In genomic region chr1:223298706-223299105, GRCh38 we compare ENCODE assay signal across 30 cellular contexts.
DNase-seq lines count a peak whose midpoint lies in the region; ATAC-seq and TF ChIP-seq lines count a peak whose summit lies in the region.
"Had no signal": no experiment of that assay in that cellular context is flagged by ENCODE, and none has a peak within 500 bp of the region (broad histone marks: within the 10 kb centered on the region; RNA-seq: fewer than 3 reads in every experiment).

No MANE protein-coding gene starts in this region.

- H3K79me2 ChIP-seq in GM23248 (ENCODE audit: insufficient read depth), result no peaks in the 10 kb centered on the region

- 75 to 83% methylated on average over 5 of the region's 5 CpGs for WGBS in GM23248 (ENCODE audit: low coverage in 1 of 2, low lambda C conversion rate in 2 of 2, missing lambda C conversion rate in 2 of 2), 2 experiments

- H3K9me3 ChIP-seq in ascending aorta (no peaks in the 10 kb centered on the region), GM23248 (ENCODE audit: low read depth) (no peaks in the 10 kb centered on the region)
- H3K9me3 ChIP-seq: body of pancreas, lower lobe of right lung had no signal

- intact Hi-C loops in ascending aorta (cut with DNase I), result no loop called here

- H3K27ac ChIP-seq in ascending aorta (no peak overlapping the region), GM23248 (no peak overlapping the region)
- H3K27ac ChIP-seq: 22Rv1, body of pancreas, heart right ventricle, lower lobe of right lung, PC-9 had no signal

- ATAC-seq in GM18858 (IDR thresholded peaks at IDR 0.05; ENCODE audit: unreplicated experiment), result no peak
- ATAC-seq: activated CD4-positive, CD25-positive, alpha-beta regulatory T cell treated with anti-CD3 and anti-CD28 coated beads, Interleukin-2, amount 50 U/mL, for 24 hours; body of pancreas; heart right ventricle; HepG2; lower lobe of right lung; naive thymus-derived CD8-positive, alpha-beta T cell; Right ventricle myocardium inferior; SK-N-SH treated with all-trans-retinoic acid at 6 μM for 48 hours; stimulated activated memory B cell treated with anti-CD40 and anti-IgM and Interleukin-4, amounts not matched to agents 10 μg/mL and 1 μg/mL and 100 μg/mL, for 72 hours had no signal

- no peak overlapping the region for H3K4me3 ChIP-seq in choroid plexus epithelial cell (ENCODE audit: low read depth, low read length)
- no peak overlapping the region for H3K4me3 ChIP-seq in ascending aorta
- no peak overlapping the region for H3K4me3 ChIP-seq in GM23248
- H3K4me3 ChIP-seq: body of pancreas, heart right ventricle, lower lobe of right lung, PC-9 had no signal

- in situ Hi-C loops in GM23248 (cut with MboI), result no loop called here

- H3K36me3 ChIP-seq in ascending aorta, result no peaks in the 10 kb centered on the region
- H3K36me3 ChIP-seq in GM23248 (ENCODE audit: low read depth), result no peaks in the 10 kb centered on the region
- H3K36me3 ChIP-seq: heart right ventricle, lower lobe of right lung had no signal

- no peaks in the 10 kb centered on the region for H3F3A ChIP-seq in GM23248 (ENCODE audit: insufficient read depth)

- no peaks in the 10 kb centered on the region for H4K20me1 ChIP-seq in GM23248 (ENCODE audit: insufficient read depth)

- H3K4me2 ChIP-seq in GM23248 (ENCODE audit: unreplicated experiment), result no peak overlapping the region
- H3K4me2 ChIP-seq: PC-9 had no signal

- TF ChIP-seq CTCF in choroid plexus epithelial cell (conservative IDR thresholded peaks at IDR 0.05; ENCODE audit: low read depth, low read length) (no peak), ascending aorta (IDR thresholded peaks at IDR 0.05) (no peak)

- no peak overlapping the region for H2AFZ ChIP-seq in GM23248
- H2AFZ ChIP-seq: PC-9 had no signal

- no peak overlapping the region for H3K9ac ChIP-seq in GM23248

- DNase-seq in NCI-H2227 treated with DMSO at 0.1 percent for 48 hours (lab: John Stamatoyannopoulos, UW) (peak; percentile 25), NCI-H2227 (lab: John Stamatoyannopoulos, UW; ENCODE audit: unreplicated experiment) (no peak), choroid plexus epithelial cell (ENCODE audit: low read depth) (peak; percentile 2), hepatic stellate cell (ENCODE audit: low spot score) (peak; percentile 24), ascending aorta (ENCODE audit: low spot score in 2 of 2) (no peak), C1 segment of cervical spinal cord (lab: John Stamatoyannopoulos, UW) (no peak), GM23248 (no peak)
- DNase-seq: activated CD4-positive, alpha-beta T cell treated with anti-CD3 and anti-CD28 coated beads, Interleukin-2, amount 50 U/mL, for 48 hours; activated gamma-delta T cell treated with Interleukin-2 at 50 U/mL for 16 hours; activated naive CD8-positive, alpha-beta T cell treated with anti-CD3 and anti-CD28 coated beads, Interleukin-2, amount 10 ng/mL, durations not matched to agents 7 days and 5 days; activated T-cell treated with anti-CD3 and anti-CD28 coated beads, Interleukin-2, amount 50 U/mL, for 48 hours; AML-193; body of pancreas; CD8-positive, alpha-beta memory T cell; DMS 273 treated with DMSO at 0.1 percent for 48 hours; heart right ventricle; Karpas-422; lower lobe of right lung; naive thymus-derived CD8-positive, alpha-beta T cell; NCI-H1436; NCI-H2081 treated with DMSO at 0.1 percent for 48 hours; NCI-H345; PC-9 had no signal

- H3K27me3 ChIP-seq in ascending aorta, result no peaks in the 10 kb centered on the region
- H3K27me3 ChIP-seq in GM23248 (replicated peaks; ENCODE audit: insufficient read depth), result peaks cover 20% of the 10 kb centered on the region; the same call in 1 of the 2 replicates
- H3K27me3 ChIP-seq: body of pancreas, heart right ventricle had no signal

- no peaks in the 10 kb centered on the region for H3K9me2 ChIP-seq in GM23248 (ENCODE audit: insufficient read depth)

- H3K4me1 ChIP-seq in ascending aorta (no peaks in the 10 kb centered on the region), GM23248 (ENCODE audit: insufficient read depth) (no peaks in the 10 kb centered on the region)
- H3K4me1 ChIP-seq: body of pancreas, heart right ventricle, lower lobe of right lung had no signal

Comparison
In these comparisons a context has a peak if more than half of its experiments do, and no peak if none do; other contexts are left out.
1. DNase-seq: peak in NCI-H2227 treated with DMSO at 0.1 percent for 48 hours (single experiment), choroid plexus epithelial cell (single experiment) and hepatic stellate cell (single experiment); none in NCI-H2227 (single experiment), ascending aorta (0 of 2), C1 segment of cervical spinal cord (0 of 14) and GM23248 (single experiment).